In the genomic region with DNA sequence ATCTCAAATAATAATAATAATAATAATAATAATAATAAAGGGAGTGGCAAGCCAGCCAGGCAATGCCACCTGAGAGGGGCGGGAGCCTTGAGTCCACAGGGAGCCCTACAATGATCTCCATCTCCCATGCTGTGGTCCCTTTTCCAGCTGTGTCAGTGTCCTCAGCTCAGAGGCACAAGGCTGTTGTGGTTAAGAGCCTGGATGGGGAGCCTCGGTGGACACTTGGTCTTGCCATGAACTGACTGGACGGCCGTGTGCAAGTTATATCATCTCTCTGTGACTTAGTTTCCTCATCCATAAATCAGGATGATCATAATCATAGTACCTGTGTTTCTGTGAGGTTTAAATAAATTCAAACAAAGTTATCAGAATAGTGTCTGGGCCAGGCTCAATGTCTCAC, we compare ENCODE assay signal across 25 cellular contexts.
"Had no signal": no experiment of that assay in that cellular context is flagged by ENCODE, and none has a peak within 500 bp of the region (broad histone marks: within the 10 kb centered on the region; RNA-seq: fewer than 3 reads in every experiment).

No MANE protein-coding gene starts in this region.

- H3K36me3 Mint-ChIP-seq: naive B cell had no signal

- H3K36me3 ChIP-seq: breast epithelium, spleen, uterus had no signal

- H3K4me1 ChIP-seq: breast epithelium, parathyroid adenoma, spleen, uterus had no signal

- H3K4me1 Mint-ChIP-seq: central memory CD8-positive, alpha-beta T cell; mesothelial cell of epicardium; naive B cell had no signal

- FAIRE-seq: colon, endometrium had no signal

- H3K4me3 ChIP-seq: breast epithelium, spleen, uterus had no signal

- H3K9me3 Mint-ChIP-seq: central memory CD8-positive, alpha-beta T cell; type B pancreatic cell had no signal

- DNase-seq: activated CD4-positive, alpha-beta T cell treated with anti-CD3 and anti-CD28 coated beads for 1 hour; activated CD4-positive, alpha-beta T cell treated with anti-CD3 and anti-CD28 coated beads, Interleukin-2, amount 50 U/mL, for 1 hour; activated naive CD4-positive, alpha-beta T cell treated with anti-CD3 and anti-CD28 coated beads for 36 hours; activated T-cell treated with anti-CD3 and anti-CD28 coated beads for 4 hours; activated T-cell treated with anti-CD3 and anti-CD28 coated beads, Interleukin-2, amount 50 U/mL, for 72 hours; dermis blood vessel endothelial cell; effector CD8-positive, alpha-beta T cell; glutamatergic neuron; islet precursor cell; left cardiac atrium; left ventricle myocardium superior; naive B cell; right cardiac atrium; spleen; stimulated activated naive CD4-positive, alpha-beta T cell treated with Interleukin-2 at 50 U/mL for 16 hours; T-helper 2 cell; uterus had no signal

- ATAC-seq: activated T-cell treated with anti-CD3 and anti-CD28 coated beads, Interleukin-2, amount 50 U/mL, for 72 hours; left cardiac atrium; left ventricle myocardium superior; right cardiac atrium; SK-N-SH treated with all-trans-retinoic acid at 6 μM for 48 hours had no signal

- H3K27me3 Mint-ChIP-seq: central memory CD8-positive, alpha-beta T cell; naive B cell; type B pancreatic cell had no signal

- H3K27me3 ChIP-seq: breast epithelium, spleen, uterus had no signal

- H3K4me3 Mint-ChIP-seq: activated naive CD4-positive, alpha-beta T cell treated with anti-CD3 and anti-CD28 coated beads for 36 hours; activated T-cell treated with anti-CD3 and anti-CD28 coated beads, Interleukin-2, amount 50 U/mL, for 72 hours; central memory CD8-positive, alpha-beta T cell; mesothelial cell of epicardium; naive B cell; type B pancreatic cell had no signal

- H3K9me3 ChIP-seq: breast epithelium, uterus had no signal

- H3K27ac ChIP-seq: breast epithelium, parathyroid adenoma, spleen, uterus had no signal

- H3K27ac Mint-ChIP-seq: activated naive CD4-positive, alpha-beta T cell treated with anti-CD3 and anti-CD28 coated beads for 36 hours; activated T-cell treated with anti-CD3 and anti-CD28 coated beads, Interleukin-2, amount 50 U/mL, for 72 hours; mesothelial cell of epicardium; naive B cell; type B pancreatic cell had no signal
